Comparison of ENCODE assay signal across 1 cellular context in the genomic region with DNA sequence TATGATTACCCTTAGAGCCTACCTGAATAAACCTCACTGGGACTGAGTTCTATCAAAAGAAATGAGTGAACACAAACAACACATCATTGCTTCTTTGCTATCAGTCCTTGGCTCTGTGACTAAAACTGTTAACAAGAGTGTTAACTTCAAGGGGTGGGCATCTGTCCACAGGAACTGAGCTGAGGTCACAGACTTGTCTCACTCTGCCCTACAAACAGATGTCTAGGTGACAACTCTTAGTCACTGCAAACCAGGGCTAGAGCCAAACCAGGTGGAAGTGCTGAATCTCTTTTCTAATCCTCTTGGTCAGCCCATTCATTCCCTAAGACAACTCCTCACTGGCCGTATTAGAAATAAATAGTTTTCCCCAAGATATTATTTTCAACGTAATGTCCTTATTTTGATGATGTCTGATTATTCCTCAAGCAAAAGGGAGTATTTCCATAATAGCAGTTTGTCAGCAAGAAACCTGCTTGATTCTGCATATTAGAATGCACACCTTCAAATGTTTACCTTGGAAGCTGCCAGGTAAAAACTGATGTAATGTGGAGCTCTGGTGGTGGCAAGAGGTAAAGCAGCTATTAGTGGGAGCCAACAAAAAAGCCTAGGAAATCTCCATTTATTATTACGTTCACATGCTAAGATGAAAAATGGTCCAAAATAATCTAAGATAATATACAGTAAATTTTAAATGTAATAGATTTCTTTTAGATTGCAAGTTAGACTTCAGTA.
TF ChIP-seq lines count a peak whose summit lies in the region.

No MANE protein-coding gene starts in this region.

TF ChIP-seq in K562, 482 proteins besides CTCF, POLR2A, EP300 and RAD21 (continued from another document):
- TF ChIP-seq, protein P1, sequence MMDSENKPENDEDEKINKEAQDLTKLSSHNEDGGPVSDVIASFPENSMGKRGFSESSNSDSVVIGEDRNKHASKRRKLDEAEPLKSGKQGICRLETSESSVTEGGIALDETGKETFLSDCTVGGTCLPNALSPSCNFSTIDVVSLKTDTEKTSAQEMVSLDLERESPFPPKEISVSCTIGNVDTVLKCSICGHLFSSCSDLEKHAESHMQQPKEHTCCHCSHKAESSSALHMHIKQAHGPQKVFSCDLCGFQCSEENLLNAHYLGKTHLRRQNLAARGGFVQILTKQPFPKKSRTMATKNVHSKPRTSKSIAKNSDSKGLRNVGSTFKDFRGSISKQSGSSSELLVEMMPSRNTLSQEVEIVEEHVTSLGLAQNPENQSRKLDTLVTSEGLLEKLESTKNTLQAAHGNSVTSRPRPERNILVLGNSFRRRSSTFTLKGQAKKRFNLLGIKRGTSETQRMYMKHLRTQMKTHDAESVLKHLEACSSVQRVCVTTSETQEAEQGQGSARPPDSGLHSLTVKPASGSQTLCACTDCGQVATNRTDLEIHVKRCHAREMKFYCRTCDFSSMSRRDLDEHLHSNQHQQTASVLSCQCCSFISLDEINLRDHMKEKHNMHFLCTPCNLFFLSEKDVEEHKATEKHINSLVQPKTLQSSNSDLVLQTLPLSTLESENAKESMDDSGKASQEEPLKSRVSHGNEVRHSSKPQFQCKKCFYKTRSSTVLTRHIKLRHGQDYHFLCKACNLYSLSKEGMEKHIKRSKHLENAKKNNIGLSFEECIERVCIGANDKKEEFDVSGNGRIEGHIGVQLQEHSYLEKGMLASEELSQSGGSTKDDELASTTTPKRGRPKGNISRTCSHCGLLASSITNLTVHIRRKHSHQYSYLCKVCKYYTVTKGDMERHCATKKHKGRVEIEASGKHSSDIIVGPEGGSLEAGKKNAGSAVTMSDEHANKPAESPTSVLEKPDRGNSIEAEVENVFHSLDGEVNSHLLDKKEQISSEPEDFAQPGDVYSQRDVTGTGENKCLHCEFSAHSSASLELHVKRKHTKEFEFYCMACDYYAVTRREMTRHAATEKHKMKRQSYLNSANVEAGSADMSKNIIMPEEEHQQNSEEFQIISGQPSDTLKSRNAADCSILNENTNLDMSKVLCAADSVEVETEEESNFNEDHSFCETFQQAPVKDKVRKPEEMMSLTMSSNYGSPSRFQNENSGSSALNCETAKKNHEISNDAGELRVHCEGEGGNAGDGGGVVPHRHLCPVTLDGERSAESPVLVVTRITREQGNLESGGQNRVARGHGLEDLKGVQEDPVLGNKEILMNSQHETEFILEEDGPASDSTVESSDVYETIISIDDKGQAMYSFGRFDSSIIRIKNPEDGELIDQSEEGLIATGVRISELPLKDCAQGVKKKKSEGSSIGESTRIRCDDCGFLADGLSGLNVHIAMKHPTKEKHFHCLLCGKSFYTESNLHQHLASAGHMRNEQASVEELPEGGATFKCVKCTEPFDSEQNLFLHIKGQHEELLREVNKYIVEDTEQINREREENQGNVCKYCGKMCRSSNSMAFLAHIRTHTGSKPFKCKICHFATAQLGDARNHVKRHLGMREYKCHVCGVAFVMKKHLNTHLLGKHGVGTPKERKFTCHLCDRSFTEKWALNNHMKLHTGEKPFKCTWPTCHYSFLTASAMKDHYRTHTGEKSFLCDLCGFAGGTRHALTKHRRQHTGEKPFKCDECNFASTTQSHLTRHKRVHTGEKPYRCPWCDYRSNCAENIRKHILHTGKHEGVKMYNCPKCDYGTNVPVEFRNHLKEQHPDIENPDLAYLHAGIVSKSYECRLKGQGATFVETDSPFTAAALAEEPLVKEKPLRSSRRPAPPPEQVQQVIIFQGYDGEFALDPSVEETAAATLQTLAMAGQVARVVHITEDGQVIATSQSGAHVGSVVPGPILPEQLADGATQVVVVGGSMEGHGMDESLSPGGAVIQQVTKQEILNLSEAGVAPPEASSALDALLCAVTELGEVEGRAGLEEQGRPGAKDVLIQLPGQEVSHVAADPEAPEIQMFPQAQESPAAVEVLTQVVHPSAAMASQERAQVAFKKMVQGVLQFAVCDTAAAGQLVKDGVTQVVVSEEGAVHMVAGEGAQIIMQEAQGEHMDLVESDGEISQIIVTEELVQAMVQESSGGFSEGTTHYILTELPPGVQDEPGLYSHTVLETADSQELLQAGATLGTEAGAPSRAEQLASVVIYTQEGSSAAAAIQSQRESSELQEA (IDR thresholded peaks at IDR 0.05; ENCODE audit: low read depth), result no peak
- TF ChIP-seq, protein P2, sequence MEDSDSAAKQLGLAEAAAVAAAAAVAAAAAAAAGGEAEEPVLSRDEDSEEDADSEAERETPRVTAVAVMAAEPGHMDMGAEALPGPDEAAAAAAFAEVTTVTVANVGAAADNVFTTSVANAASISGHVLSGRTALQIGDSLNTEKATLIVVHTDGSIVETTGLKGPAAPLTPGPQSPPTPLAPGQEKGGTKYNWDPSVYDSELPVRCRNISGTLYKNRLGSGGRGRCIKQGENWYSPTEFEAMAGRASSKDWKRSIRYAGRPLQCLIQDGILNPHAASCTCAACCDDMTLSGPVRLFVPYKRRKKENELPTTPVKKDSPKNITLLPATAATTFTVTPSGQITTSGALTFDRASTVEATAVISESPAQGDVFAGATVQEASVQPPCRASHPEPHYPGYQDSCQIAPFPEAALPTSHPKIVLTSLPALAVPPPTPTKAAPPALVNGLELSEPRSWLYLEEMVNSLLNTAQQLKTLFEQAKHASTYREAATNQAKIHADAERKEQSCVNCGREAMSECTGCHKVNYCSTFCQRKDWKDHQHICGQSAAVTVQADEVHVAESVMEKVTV (CRISPR knock-in tag; IDR thresholded peaks at IDR 0.05), result peak; percentile 53; the same call in 1 of the 2 replicates
- no peak for TF ChIP-seq TBP (optimal IDR thresholded peaks at IDR 0.05; ENCODE audit: low read depth, low read length)
